In genomic region chr12:12034344-12034743, GRCh38 we compare ENCODE assay signal across 34 cellular contexts. TPM values are rescaled to one million over a fixed set of nuclear protein-coding genes. Genes with fewer than 3 reads are reported as not detected.
"Had no signal": no experiment of that assay in that cellular context is flagged by ENCODE, and none has a peak within 500 bp of the region (broad histone marks: within the 10 kb centered on the region; RNA-seq: fewer than 3 reads in every experiment).

No MANE protein-coding gene starts in this region.

- ATAC-seq: activated CD4-positive, CD25-positive, alpha-beta regulatory T cell treated with anti-CD3 and anti-CD28 coated beads, Interleukin-2, amount 50 U/mL, for 24 hours; activated CD8-positive, alpha-beta T cell treated with anti-CD3 and anti-CD28 coated beads for 36 hours; activated naive CD4-positive, alpha-beta T cell treated with anti-CD3 and anti-CD28 coated beads, Interleukin-2, amount 50 U/mL, for 72 hours; activated T-cell treated with anti-CD3 and anti-CD28 coated beads, Interleukin-2, amount 50 U/mL, for 4 hours; gastroesophageal sphincter; heart right ventricle; T-helper 17 cell had no signal

- H3K36me3 ChIP-seq: ascending aorta, breast epithelium, cardiac muscle cell, colonic mucosa, esophagus squamous epithelium, gastroesophageal sphincter, heart right ventricle, WERI-Rb-1 had no signal

- H3K4me2 ChIP-seq: hepatocyte had no signal

- H3K4me1 ChIP-seq: colonic mucosa had no signal

- H3K9me3 Mint-ChIP-seq: activated B cell treated with CpG ODN at 0.5 μM for 24 hours; activated CD8-positive, alpha-beta T cell treated with anti-CD3 and anti-CD28 coated beads for 36 hours; activated naive CD4-positive, alpha-beta T cell treated with anti-CD3 and anti-CD28 coated beads, Interleukin-2, amount 10 ng/mL, durations not matched to agents 7 days and 5 days; activated naive CD8-positive, alpha-beta T cell treated with anti-CD3 and anti-CD28 coated beads, Interleukin-2, amount 10 ng/mL, durations not matched to agents 7 days and 5 days; activated T-cell treated with anti-CD3 and anti-CD28 coated beads, Interleukin-2, amount 50 U/mL, for 4 hours; T-helper 2 cell treated with Interferon-gamma antibody and Interleukin-4, amounts not matched to agents 5 μg/mL and 100 μg/mL, for 36 hours had no signal

- H3K27me3 ChIP-seq: ascending aorta, breast epithelium, cardiac muscle cell, colonic mucosa, dorsolateral prefrontal cortex, esophagus squamous epithelium, gastroesophageal sphincter, hepatocyte had no signal

- DNase-seq: activated B cell treated with CpG ODN at 0.5 μM for 24 hours; activated CD8-positive, alpha-beta memory T cell treated with anti-CD3 and anti-CD28 coated beads for 24 hours; activated CD8-positive, alpha-beta T cell treated with anti-CD3 and anti-CD28 coated beads for 36 hours; activated gamma-delta T cell; activated naive CD4-positive, alpha-beta T cell; activated naive CD4-positive, alpha-beta T cell treated with anti-CD3 and anti-CD28 coated beads, Interleukin-2, amount 10 ng/mL, durations not matched to agents 7 days and 5 days; activated naive CD8-positive, alpha-beta T cell treated with anti-CD3 and anti-CD28 coated beads, Interleukin-2, amount 10 ng/mL, durations not matched to agents 7 days and 5 days; activated T-cell treated with anti-CD3 and anti-CD28 coated beads, Interleukin-2, amount 50 U/mL, for 4 hours; central memory CD4-positive, alpha-beta T cell; cerebellar nuclear complex; colonic mucosa; dorsolateral prefrontal cortex; effector memory CD4-positive, alpha-beta T cell; esophagus squamous epithelium; foreskin melanocyte; heart right ventricle; T-helper 1 cell; T-helper 17 cell; T1000; WERI-Rb-1 had no signal

- H3K27ac ChIP-seq: ascending aorta, breast epithelium, cardiac muscle cell, colonic mucosa, epithelial cell of prostate, esophagus squamous epithelium, gastroesophageal sphincter, heart right ventricle, hepatocyte, WERI-Rb-1 had no signal

- H3K4me3 ChIP-seq: ascending aorta, breast epithelium, cardiac muscle cell, colonic mucosa, esophagus squamous epithelium, gastroesophageal sphincter, heart right ventricle, hepatocyte had no signal

- H3K36me3 Mint-ChIP-seq: activated naive CD4-positive, alpha-beta T cell treated with anti-CD3 and anti-CD28 coated beads, Interleukin-2, amount 10 ng/mL, durations not matched to agents 7 days and 5 days; activated naive CD8-positive, alpha-beta T cell treated with anti-CD3 and anti-CD28 coated beads, Interleukin-2, amount 10 ng/mL, durations not matched to agents 7 days and 5 days; brain had no signal

- H3K9me3 ChIP-seq: ascending aorta, breast epithelium, colonic mucosa, esophagus squamous epithelium, gastroesophageal sphincter, heart right ventricle had no signal

- H3K4me3 Mint-ChIP-seq: activated B cell treated with CpG ODN at 0.5 μM for 24 hours; activated CD8-positive, alpha-beta T cell treated with anti-CD3 and anti-CD28 coated beads for 36 hours; activated naive CD4-positive, alpha-beta T cell treated with anti-CD3 and anti-CD28 coated beads, Interleukin-2, amount 10 ng/mL, durations not matched to agents 7 days and 5 days; activated naive CD8-positive, alpha-beta T cell treated with anti-CD3 and anti-CD28 coated beads, Interleukin-2, amount 10 ng/mL, durations not matched to agents 7 days and 5 days; activated T-cell treated with anti-CD3 and anti-CD28 coated beads, Interleukin-2, amount 50 U/mL, for 4 hours; T-helper 2 cell treated with Interferon-gamma antibody and Interleukin-4, amounts not matched to agents 5 μg/mL and 100 μg/mL, for 36 hours had no signal

- H3K79me2 ChIP-seq: hepatocyte had no signal

- H2AFZ ChIP-seq: hepatocyte had no signal

- H3K27ac Mint-ChIP-seq: activated B cell treated with CpG ODN at 0.5 μM for 24 hours; activated CD8-positive, alpha-beta T cell treated with anti-CD3 and anti-CD28 coated beads for 36 hours; activated naive CD4-positive, alpha-beta T cell treated with anti-CD3 and anti-CD28 coated beads, Interleukin-2, amount 10 ng/mL, durations not matched to agents 7 days and 5 days; activated naive CD4-positive, alpha-beta T cell treated with anti-CD3 and anti-CD28 coated beads, Interleukin-2, amount 50 U/mL, for 72 hours; activated naive CD8-positive, alpha-beta T cell treated with anti-CD3 and anti-CD28 coated beads, Interleukin-2, amount 10 ng/mL, durations not matched to agents 7 days and 5 days; brain; T-helper 17 cell; T-helper 2 cell treated with Interferon-gamma antibody and Interleukin-4, amounts not matched to agents 5 μg/mL and 100 μg/mL, for 36 hours had no signal

RNA-seq across cellular contexts. Expression of gene BCL2L14, which starts 36.4 kb away (rescaled TPM):
- total RNA-seq: activated B cell treated with CpG ODN at 0.5 μM for 24 hours, ascending aorta, cardiac muscle cell, endothelial cell of umbilical vein, fibroblast of lung, fibroblast of villous mesenchyme, glomerular endothelial cell had no signal
- polyA plus RNA-seq: cardiac muscle cell, endothelial cell of umbilical vein, fibroblast of lung, heart right ventricle had no signal
